In genomic region chr5:169325273-169325672, GRCh38 we compare ENCODE assay signal across 23 cellular contexts. TPM values are rescaled to one million over a fixed set of nuclear protein-coding genes. Genes with fewer than 3 reads are reported as not detected.
DNase-seq lines count a peak whose midpoint lies in the region; TF ChIP-seq lines count a peak whose summit lies in the region.
"Had no signal": no experiment of that assay in that cellular context is flagged by ENCODE, and none has a peak within 500 bp of the region (broad histone marks: within the 10 kb centered on the region; RNA-seq: fewer than 3 reads in every experiment).

No MANE protein-coding gene starts in this region.

- TF ChIP-seq CTCF in hepatocyte (IDR thresholded peaks at IDR 0.05; ENCODE audit: poor library complexity) (no peak), testis (IDR thresholded peaks at IDR 0.05) (no peak)

- no peak for TF ChIP-seq POLR2A in testis (IDR thresholded peaks at IDR 0.05)

- H3K4me1 ChIP-seq in ACC112 (ENCODE audit: control insufficient read depth, insufficient read depth, low read length, unreplicated experiment) (no peaks in the 10 kb centered on the region), hepatocyte (ENCODE audit: insufficient read depth) (no peaks in the 10 kb centered on the region), testis (no peaks in the 10 kb centered on the region)
- H3K4me1 ChIP-seq: BLaER1 treated with 17β-estradiol and CSF1 and Interleukin-3, amounts not matched to agents 10 nM and 100 nM; SJSA1 had no signal

- H3K79me2 ChIP-seq in ACC112 (ENCODE audit: control insufficient read depth, insufficient read depth, low read length, unreplicated experiment) (no peaks in the 10 kb centered on the region), hepatocyte (no peaks in the 10 kb centered on the region)

- H3K27ac ChIP-seq in ACC112 (ENCODE audit: low read depth, low read length) (no peak overlapping the region), hepatocyte (no peak overlapping the region), testis (no peak overlapping the region)
- H3K27ac ChIP-seq: BLaER1 treated with 17β-estradiol and CSF1 and Interleukin-3, amounts not matched to agents 10 nM and 100 nM; GM23248; HL-60; SJSA1 had no signal

- H3K4me3 ChIP-seq in ACC112 (ENCODE audit: low read depth, low read length) (peak overlapping the region; percentile 44; the same call in 1 of the 2 replicates), hepatocyte (no peak overlapping the region), testis (no peak overlapping the region)
- H3K4me3 ChIP-seq: BLaER1 treated with 17β-estradiol and CSF1 and Interleukin-3, amounts not matched to agents 10 nM and 100 nM; GM23248; SJSA1 had no signal

- H3K27me3 ChIP-seq in ACC112 (ENCODE audit: insufficient read depth, low read length) (no peaks in the 10 kb centered on the region), hepatocyte (no peaks in the 10 kb centered on the region), testis (no peaks in the 10 kb centered on the region)
- H3K27me3 ChIP-seq: BLaER1 treated with 17β-estradiol and CSF1 and Interleukin-3, amounts not matched to agents 10 nM and 100 nM; SJSA1 had no signal

- intact Hi-C loops in testis (cut with DNase I; ENCODE audit: low total_unique reads), result no loop called here

- peak; percentile 13 for DNase-seq in M059J (ENCODE audit: low read depth)
- DNase-seq in RPMI7951 (ENCODE audit: low read depth), result peak; percentile 35
- peak; percentile 23 for DNase-seq in hepatocyte (ENCODE audit: low spot score)
- no peak for DNase-seq in testis
- DNase-seq in NCI-H2196 treated with DMSO at 0.1 percent for 48 hours (lab: John Stamatoyannopoulos, UW; ENCODE audit: unreplicated experiment), result no peak
- no peak for DNase-seq in DMS114 treated with DMSO at 0.1 percent for 48 hours (lab: John Stamatoyannopoulos, UW; ENCODE audit: unreplicated experiment)
- no peak for DNase-seq in COLO829 (ENCODE audit: low spot score)
- DNase-seq: AML-193; CD4-positive, alpha-beta T cell; COR-L47; GF-D8; GM23248; H9; NCI-H1105 treated with DMSO at 0.1 percent for 48 hours; NCI-H2029 treated with DMSO at 0.1 percent for 48 hours; NCI-H2227 treated with DMSO at 0.1 percent for 48 hours; NCI-H69 had no signal

- no peaks in the 10 kb centered on the region for H3K9me3 ChIP-seq in hepatocyte (ENCODE audit: low read depth)
- no peaks in the 10 kb centered on the region for H3K9me3 ChIP-seq in testis
- H3K9me3 ChIP-seq: BLaER1 treated with 17β-estradiol and CSF1 and Interleukin-3, amounts not matched to agents 10 nM and 100 nM; SJSA1 had no signal

- H3K4me2 ChIP-seq in hepatocyte, result no peak overlapping the region
- H3K4me2 ChIP-seq: BLaER1 treated with 17β-estradiol and CSF1 and Interleukin-3, amounts not matched to agents 10 nM and 100 nM had no signal

- H2AFZ ChIP-seq in ACC112 (ENCODE audit: low read length, unreplicated experiment), result peak overlapping the region; percentile 68
- H2AFZ ChIP-seq in hepatocyte, result no peak overlapping the region
- H2AFZ ChIP-seq: GM23248 had no signal

- H4K20me1 ChIP-seq in hepatocyte (ENCODE audit: insufficient read depth, poor library complexity, severe bottlenecking), result no peaks in the 10 kb centered on the region
- H4K20me1 ChIP-seq: BLaER1 treated with 17β-estradiol and CSF1 and Interleukin-3, amounts not matched to agents 10 nM and 100 nM had no signal

- H3K36me3 ChIP-seq in ACC112 (ENCODE audit: insufficient read depth, low read length), result no peaks in the 10 kb centered on the region
- no peaks in the 10 kb centered on the region for H3K36me3 ChIP-seq in hepatocyte (replicated peaks; ENCODE audit: insufficient read depth, low read depth)
- H3K36me3 ChIP-seq in testis (ENCODE audit: low read depth, missing control alignments), result no peaks in the 10 kb centered on the region
- H3K36me3 ChIP-seq: BLaER1 treated with 17β-estradiol and CSF1 and Interleukin-3, amounts not matched to agents 10 nM and 100 nM; SJSA1 had no signal

- no peaks in the 10 kb centered on the region for H3K9me2 ChIP-seq in hepatocyte (replicated peaks; ENCODE audit: insufficient read depth)

- 72% methylated on average over 2 of the region's 2 CpGs for WGBS in hepatocyte (ENCODE audit: low lambda C conversion rate, missing lambda C conversion rate)
- WGBS in testis, 2 donors, result 66 to 72% methylated on average over 2 of the region's 2 CpGs

RNA-seq across cellular contexts. Expression of gene SLIT3, which starts 24.3 kb away (rescaled TPM):
- 0.17 and 0.62 TPM in 2 replicates for total RNA-seq in M059J (2014; rRNA removed; shearing (Covaris generic))
- 0.72 and 1.3 TPM in 2 replicates for total RNA-seq in RPMI7951 (2014; rRNA removed; shearing (Covaris generic))
- total RNA-seq in hepatocyte, result 43.8 and 58.4 TPM in 2 replicates
- polyA plus RNA-seq in hepatocyte, result 96.7 and 104 TPM in 2 replicates
- 1 to 10 TPM; 4.8 to 7.8 TPM for total RNA-seq in testis
- polyA plus RNA-seq in testis (ENCODE audit: insufficient read depth, low read depth, low replicate concordance), result 23.2 TPM
- total RNA-seq: CD4-positive, alpha-beta T cell; NCI-H460; OCI-LY7 had no signal

Comparison
In these comparisons a context has a peak if more than half of its experiments do, and no peak if none do; other contexts are left out.
1. DNase-seq: peak in M059J (single experiment), RPMI7951 (single experiment) and hepatocyte (single experiment); none in testis (single experiment), NCI-H2196 treated with DMSO at 0.1 percent for 48 hours (single experiment), DMS114 treated with DMSO at 0.1 percent for 48 hours (single experiment) and COLO829 (single experiment).